In the genomic region with DNA sequence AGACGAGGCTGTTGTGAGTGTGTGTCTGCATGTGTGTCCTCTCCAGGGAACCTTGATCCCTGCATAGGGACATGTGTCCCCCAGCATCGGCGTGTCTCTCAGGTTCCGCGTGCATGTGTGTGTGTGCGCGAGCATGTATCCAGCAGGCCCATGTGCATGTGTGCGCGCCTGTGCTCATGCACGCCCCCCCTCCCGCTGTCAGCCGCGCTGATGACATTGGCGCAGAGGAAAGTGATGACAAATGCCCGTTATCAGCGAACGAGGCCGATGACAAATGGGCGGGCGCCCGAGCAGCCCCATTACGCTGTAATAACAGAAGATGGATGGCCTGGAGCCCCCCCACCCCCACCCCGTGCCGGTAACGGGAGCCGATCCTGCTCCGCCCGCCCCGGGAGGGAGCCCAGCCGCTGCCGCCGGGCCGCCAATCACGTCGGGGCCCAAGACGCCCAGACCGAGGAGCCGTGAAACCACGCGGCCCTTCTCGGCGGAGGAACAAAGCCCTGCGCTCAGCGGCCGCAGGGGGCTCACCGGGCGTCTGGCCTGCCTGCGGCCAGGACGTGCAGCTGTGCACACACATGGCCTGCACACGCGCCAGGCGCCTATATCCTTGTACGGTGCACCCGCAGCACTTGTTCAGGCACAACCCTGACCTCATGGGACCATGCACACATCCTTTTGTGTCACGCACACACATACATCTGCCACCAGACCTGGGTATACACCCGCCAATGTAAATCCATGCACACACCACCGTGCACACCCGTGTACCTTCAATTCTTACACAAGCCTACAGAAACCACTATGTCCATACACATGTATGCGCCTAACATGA, we compare ENCODE assay signal across 1 cellular context.
TF ChIP-seq lines count a peak whose summit lies in the region.

No MANE protein-coding gene starts in this region.

TF ChIP-seq in K562, 482 proteins besides CTCF, POLR2A, EP300 and RAD21 (continued from another document and continues in another):
- TF ChIP-seq SRSF3 (IDR thresholded peaks at IDR 0.05; ENCODE audit: insufficient read depth, low read length) (no peak), CAMTA2 (CRISPR knock-in tag; conservative IDR thresholded peaks at IDR 0.05) (no peak), CXXC5 (CRISPR knock-in tag; IDR thresholded peaks at IDR 0.05) (peak; percentile 81), BMI1 (IDR thresholded peaks at IDR 0.05; ENCODE audit: low read length) (no peak), SMARCE1 (IDR thresholded peaks at IDR 0.05) (no peak), CREB1 (IDR thresholded peaks at IDR 0.05) (0 out of 2 replicates have a peak, but pooled peaks have one; percentile 36), CREB1 (CRISPR knock-in tag; IDR thresholded peaks at IDR 0.05) (peak; percentile 60), SMAD2 (IDR thresholded peaks at IDR 0.05; ENCODE audit: low read depth, low read length) (no peak), NFIC (IDR thresholded peaks at IDR 0.05) (peak; percentile 28; the same call in 1 of the 2 replicates), MIER1 (IDR thresholded peaks at IDR 0.05; ENCODE audit: low read depth) (no peak), GATA2 (CRISPR knock-in tag; IDR thresholded peaks at IDR 0.05) (peak; percentile 53; the same call in 1 of the 2 replicates), ESRRB (CRISPR knock-in tag; IDR thresholded peaks at IDR 0.05; ENCODE audit: borderline replicate concordance) (no peak), ZNF79 (CRISPR knock-in tag; IDR thresholded peaks at IDR 0.05; ENCODE audit: low read depth) (no peak), WHSC1 (IDR thresholded peaks at IDR 0.05; ENCODE audit: low read length) (no peak), FOXJ2 (tag; IDR thresholded peaks at IDR 0.05) (no peak), ARID1B (IDR thresholded peaks at IDR 0.05) (peak; percentile 45), PPARD (CRISPR knock-in tag; IDR thresholded peaks at IDR 0.05) (no peak), ASH1L (IDR thresholded peaks at IDR 0.05; ENCODE audit: borderline replicate concordance, low read depth, partially characterized antibody) (no peak), EZH2 (IDR thresholded peaks at IDR 0.05; ENCODE audit: borderline replicate concordance, low read depth, low read length) (no peak), OTX1 (CRISPR knock-in tag; IDR thresholded peaks at IDR 0.05) (no peak), CC2D1A (IDR thresholded peaks at IDR 0.05) (no peak), TAF15 (IDR thresholded peaks at IDR 0.05; ENCODE audit: low read depth, low read length) (no peak), GTF2A2 (tag; IDR thresholded peaks at IDR 0.05) (no peak), PHTF2 (CRISPR knock-in tag; IDR thresholded peaks at IDR 0.05) (no peak), GATAD2B (IDR thresholded peaks at IDR 0.05; ENCODE audit: borderline replicate concordance) (no peak), TBP (optimal IDR thresholded peaks at IDR 0.05; ENCODE audit: low read depth, low read length) (no peak), FOXJ3 (CRISPR knock-in tag; IDR thresholded peaks at IDR 0.05) (no peak), LEF1 (IDR thresholded peaks at IDR 0.05) (no peak), MCM7 (IDR thresholded peaks at IDR 0.05) (no peak), SLC30A9 (CRISPR knock-in tag; IDR thresholded peaks at IDR 0.05) (no peak), MEIS2 (IDR thresholded peaks at IDR 0.05; ENCODE audit: partially characterized antibody) (peak; percentile 97), MAZ (CRISPR knock-in tag; conservative IDR thresholded peaks at IDR 0.05 in 1 of 2, IDR thresholded peaks at IDR 0.05 in 1 of 2) (peak; percentile 26 to 44; a peak in 2 of 4 replicates), ZFX (CRISPR knock-in tag; IDR thresholded peaks at IDR 0.05) (peak; percentile 54), SMAD4 (CRISPR knock-in tag; conservative IDR thresholded peaks at IDR 0.05) (no peak), ZBED1 (IDR thresholded peaks at IDR 0.05) (no peak), HOXB6 (CRISPR knock-in tag; IDR thresholded peaks at IDR 0.05; ENCODE audit: borderline replicate concordance) (no peak)
- TF ChIP-seq, protein P1, sequence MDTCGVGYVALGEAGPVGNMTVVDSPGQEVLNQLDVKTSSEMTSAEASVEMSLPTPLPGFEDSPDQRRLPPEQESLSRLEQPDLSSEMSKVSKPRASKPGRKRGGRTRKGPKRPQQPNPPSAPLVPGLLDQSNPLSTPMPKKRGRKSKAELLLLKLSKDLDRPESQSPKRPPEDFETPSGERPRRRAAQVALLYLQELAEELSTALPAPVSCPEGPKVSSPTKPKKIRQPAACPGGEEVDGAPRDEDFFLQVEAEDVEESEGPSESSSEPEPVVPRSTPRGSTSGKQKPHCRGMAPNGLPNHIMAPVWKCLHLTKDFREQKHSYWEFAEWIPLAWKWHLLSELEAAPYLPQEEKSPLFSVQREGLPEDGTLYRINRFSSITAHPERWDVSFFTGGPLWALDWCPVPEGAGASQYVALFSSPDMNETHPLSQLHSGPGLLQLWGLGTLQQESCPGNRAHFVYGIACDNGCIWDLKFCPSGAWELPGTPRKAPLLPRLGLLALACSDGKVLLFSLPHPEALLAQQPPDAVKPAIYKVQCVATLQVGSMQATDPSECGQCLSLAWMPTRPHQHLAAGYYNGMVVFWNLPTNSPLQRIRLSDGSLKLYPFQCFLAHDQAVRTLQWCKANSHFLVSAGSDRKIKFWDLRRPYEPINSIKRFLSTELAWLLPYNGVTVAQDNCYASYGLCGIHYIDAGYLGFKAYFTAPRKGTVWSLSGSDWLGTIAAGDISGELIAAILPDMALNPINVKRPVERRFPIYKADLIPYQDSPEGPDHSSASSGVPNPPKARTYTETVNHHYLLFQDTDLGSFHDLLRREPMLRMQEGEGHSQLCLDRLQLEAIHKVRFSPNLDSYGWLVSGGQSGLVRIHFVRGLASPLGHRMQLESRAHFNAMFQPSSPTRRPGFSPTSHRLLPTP (IDR thresholded peaks at IDR 0.05; ENCODE audit: borderline replicate concordance, extremely low read depth, insufficient read length) = no peak
- TF ChIP-seq, protein P2, sequence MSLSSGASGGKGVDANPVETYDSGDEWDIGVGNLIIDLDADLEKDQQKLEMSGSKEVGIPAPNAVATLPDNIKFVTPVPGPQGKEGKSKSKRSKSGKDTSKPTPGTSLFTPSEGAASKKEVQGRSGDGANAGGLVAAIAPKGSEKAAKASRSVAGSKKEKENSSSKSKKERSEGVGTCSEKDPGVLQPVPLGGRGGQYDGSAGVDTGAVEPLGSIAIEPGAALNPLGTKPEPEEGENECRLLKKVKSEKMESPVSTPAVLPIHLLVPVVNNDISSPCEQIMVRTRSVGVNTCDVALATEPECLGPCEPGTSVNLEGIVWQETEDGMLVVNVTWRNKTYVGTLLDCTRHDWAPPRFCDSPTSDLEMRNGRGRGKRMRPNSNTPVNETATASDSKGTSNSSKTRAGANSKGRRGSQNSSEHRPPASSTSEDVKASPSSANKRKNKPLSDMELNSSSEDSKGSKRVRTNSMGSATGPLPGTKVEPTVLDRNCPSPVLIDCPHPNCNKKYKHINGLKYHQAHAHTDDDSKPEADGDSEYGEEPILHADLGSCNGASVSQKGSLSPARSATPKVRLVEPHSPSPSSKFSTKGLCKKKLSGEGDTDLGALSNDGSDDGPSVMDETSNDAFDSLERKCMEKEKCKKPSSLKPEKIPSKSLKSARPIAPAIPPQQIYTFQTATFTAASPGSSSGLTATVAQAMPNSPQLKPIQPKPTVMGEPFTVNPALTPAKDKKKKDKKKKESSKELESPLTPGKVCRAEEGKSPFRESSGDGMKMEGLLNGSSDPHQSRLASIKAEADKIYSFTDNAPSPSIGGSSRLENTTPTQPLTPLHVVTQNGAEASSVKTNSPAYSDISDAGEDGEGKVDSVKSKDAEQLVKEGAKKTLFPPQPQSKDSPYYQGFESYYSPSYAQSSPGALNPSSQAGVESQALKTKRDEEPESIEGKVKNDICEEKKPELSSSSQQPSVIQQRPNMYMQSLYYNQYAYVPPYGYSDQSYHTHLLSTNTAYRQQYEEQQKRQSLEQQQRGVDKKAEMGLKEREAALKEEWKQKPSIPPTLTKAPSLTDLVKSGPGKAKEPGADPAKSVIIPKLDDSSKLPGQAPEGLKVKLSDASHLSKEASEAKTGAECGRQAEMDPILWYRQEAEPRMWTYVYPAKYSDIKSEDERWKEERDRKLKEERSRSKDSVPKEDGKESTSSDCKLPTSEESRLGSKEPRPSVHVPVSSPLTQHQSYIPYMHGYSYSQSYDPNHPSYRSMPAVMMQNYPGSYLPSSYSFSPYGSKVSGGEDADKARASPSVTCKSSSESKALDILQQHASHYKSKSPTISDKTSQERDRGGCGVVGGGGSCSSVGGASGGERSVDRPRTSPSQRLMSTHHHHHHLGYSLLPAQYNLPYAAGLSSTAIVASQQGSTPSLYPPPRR (CRISPR knock-in tag; IDR thresholded peaks at IDR 0.05; ENCODE audit: borderline replicate concordance) = no peak
- TF ChIP-seq, protein P3, sequence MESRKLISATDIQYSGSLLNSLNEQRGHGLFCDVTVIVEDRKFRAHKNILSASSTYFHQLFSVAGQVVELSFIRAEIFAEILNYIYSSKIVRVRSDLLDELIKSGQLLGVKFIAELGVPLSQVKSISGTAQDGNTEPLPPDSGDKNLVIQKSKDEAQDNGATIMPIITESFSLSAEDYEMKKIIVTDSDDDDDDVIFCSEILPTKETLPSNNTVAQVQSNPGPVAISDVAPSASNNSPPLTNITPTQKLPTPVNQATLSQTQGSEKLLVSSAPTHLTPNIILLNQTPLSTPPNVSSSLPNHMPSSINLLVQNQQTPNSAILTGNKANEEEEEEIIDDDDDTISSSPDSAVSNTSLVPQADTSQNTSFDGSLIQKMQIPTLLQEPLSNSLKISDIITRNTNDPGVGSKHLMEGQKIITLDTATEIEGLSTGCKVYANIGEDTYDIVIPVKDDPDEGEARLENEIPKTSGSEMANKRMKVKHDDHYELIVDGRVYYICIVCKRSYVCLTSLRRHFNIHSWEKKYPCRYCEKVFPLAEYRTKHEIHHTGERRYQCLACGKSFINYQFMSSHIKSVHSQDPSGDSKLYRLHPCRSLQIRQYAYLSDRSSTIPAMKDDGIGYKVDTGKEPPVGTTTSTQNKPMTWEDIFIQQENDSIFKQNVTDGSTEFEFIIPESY (CRISPR knock-in tag; IDR thresholded peaks at IDR 0.05) = peak; percentile 51; the same call in 1 of the 2 replicates
- TF ChIP-seq, protein P4, sequence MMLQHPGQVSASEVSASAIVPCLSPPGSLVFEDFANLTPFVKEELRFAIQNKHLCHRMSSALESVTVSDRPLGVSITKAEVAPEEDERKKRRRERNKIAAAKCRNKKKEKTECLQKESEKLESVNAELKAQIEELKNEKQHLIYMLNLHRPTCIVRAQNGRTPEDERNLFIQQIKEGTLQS (IDR thresholded peaks at IDR 0.05) = peak; percentile 65
- TF ChIP-seq, protein P4 (CRISPR knock-in tag; conservative IDR thresholded peaks at IDR 0.05) = no peak
- TF ChIP-seq, protein P5, sequence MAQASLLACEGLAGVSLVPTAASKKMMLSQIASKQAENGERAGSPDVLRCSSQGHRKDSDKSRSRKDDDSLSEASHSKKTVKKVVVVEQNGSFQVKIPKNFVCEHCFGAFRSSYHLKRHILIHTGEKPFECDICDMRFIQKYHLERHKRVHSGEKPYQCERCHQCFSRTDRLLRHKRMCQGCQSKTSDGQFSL (CRISPR knock-in tag; IDR thresholded peaks at IDR 0.05) = peak; percentile 96
- TF ChIP-seq, protein P5 (tag; IDR thresholded peaks at IDR 0.05) = peak in 1 of 2 experiments; percentile 76; a peak in 1 of 4 replicates
- TF ChIP-seq, protein P6, sequence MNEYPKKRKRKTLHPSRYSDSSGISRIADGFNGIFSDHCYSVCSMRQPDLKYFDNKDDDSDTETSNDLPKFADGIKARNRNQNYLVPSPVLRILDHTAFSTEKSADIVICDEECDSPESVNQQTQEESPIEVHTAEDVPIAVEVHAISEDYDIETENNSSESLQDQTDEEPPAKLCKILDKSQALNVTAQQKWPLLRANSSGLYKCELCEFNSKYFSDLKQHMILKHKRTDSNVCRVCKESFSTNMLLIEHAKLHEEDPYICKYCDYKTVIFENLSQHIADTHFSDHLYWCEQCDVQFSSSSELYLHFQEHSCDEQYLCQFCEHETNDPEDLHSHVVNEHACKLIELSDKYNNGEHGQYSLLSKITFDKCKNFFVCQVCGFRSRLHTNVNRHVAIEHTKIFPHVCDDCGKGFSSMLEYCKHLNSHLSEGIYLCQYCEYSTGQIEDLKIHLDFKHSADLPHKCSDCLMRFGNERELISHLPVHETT (CRISPR knock-in tag; conservative IDR thresholded peaks at IDR 0.05 in 1 of 2, IDR thresholded peaks at IDR 0.05 in 1 of 2) = peak in 1 of 2 experiments; percentile 72; a peak in 2 of 4 replicates
- TF ChIP-seq, protein P7, sequence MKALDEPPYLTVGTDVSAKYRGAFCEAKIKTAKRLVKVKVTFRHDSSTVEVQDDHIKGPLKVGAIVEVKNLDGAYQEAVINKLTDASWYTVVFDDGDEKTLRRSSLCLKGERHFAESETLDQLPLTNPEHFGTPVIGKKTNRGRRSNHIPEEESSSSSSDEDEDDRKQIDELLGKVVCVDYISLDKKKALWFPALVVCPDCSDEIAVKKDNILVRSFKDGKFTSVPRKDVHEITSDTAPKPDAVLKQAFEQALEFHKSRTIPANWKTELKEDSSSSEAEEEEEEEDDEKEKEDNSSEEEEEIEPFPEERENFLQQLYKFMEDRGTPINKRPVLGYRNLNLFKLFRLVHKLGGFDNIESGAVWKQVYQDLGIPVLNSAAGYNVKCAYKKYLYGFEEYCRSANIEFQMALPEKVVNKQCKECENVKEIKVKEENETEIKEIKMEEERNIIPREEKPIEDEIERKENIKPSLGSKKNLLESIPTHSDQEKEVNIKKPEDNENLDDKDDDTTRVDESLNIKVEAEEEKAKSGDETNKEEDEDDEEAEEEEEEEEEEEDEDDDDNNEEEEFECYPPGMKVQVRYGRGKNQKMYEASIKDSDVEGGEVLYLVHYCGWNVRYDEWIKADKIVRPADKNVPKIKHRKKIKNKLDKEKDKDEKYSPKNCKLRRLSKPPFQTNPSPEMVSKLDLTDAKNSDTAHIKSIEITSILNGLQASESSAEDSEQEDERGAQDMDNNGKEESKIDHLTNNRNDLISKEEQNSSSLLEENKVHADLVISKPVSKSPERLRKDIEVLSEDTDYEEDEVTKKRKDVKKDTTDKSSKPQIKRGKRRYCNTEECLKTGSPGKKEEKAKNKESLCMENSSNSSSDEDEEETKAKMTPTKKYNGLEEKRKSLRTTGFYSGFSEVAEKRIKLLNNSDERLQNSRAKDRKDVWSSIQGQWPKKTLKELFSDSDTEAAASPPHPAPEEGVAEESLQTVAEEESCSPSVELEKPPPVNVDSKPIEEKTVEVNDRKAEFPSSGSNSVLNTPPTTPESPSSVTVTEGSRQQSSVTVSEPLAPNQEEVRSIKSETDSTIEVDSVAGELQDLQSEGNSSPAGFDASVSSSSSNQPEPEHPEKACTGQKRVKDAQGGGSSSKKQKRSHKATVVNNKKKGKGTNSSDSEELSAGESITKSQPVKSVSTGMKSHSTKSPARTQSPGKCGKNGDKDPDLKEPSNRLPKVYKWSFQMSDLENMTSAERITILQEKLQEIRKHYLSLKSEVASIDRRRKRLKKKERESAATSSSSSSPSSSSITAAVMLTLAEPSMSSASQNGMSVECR (CRISPR knock-in tag; IDR thresholded peaks at IDR 0.05) = peak; percentile 43; the same call in 1 of the 2 replicates
